ENCODE assay signal across 8 cellular contexts in genomic region chr1:109299087-109299983, GRCh38. TPM values are rescaled to one million over a fixed set of nuclear protein-coding genes. Genes with fewer than 3 reads are reported as not detected.
DNase-seq lines count a peak whose midpoint lies in the region; ATAC-seq lines count a peak whose summit lies in the region.

No MANE protein-coding gene starts in this region.

- DNase-seq in EH (ENCODE audit: low read depth) (peak; percentile 97), amniotic epithelial cell (ENCODE audit: low read depth) (peak; percentile 96), Right ventricle myocardium superior (peak; percentile 82), putamen (ENCODE audit: low spot score) (peak; percentile 97)
- DNase-seq in NK-92 treated with Interleukin-12 subunit alpha and Interleukin-12 subunit beta, amount 100 ng/mL, for 24 hours (lab: John Stamatoyannopoulos, UW), result no peak
- DNase-seq in activated CD8-positive, alpha-beta memory T cell treated with anti-CD3 and anti-CD28 coated beads, Interleukin-2, amount 50 U/mL, for 4 hours, result no peak

- intact Hi-C loops in Right ventricle myocardium superior (cut with DNase I), result no loop called here

- ATAC-seq in Right ventricle myocardium superior (ENCODE audit: poor library complexity), result peak; percentile 66
- no peak for ATAC-seq in GM21619 (IDR thresholded peaks at IDR 0.05; ENCODE audit: unreplicated experiment)
- no peak for ATAC-seq in HG02759 (IDR thresholded peaks at IDR 0.05; ENCODE audit: unreplicated experiment)

RNA-seq across cellular contexts. Expression of gene MYBPHL, which starts 7.5 kb away (rescaled TPM):
- 0.73 TPM for total RNA-seq in Right ventricle myocardium superior

RNA-seq across cellular contexts. Expression of gene PSRC1, which starts 16.4 kb away (rescaled TPM):
- 0.73 TPM for total RNA-seq in Right ventricle myocardium superior

RNA-seq across cellular contexts. Expression of gene CELSR2, which starts 50.0 kb away (rescaled TPM):
- total RNA-seq in Right ventricle myocardium superior, result 6.3 TPM

Comparison
In these comparisons a context has a peak if more than half of its experiments do, and no peak if none do; other contexts are left out.
1. DNase-seq: peak in EH (single experiment), amniotic epithelial cell (single experiment), Right ventricle myocardium superior (single experiment) and putamen (single experiment); none in NK-92 treated with Interleukin-12 subunit alpha and Interleukin-12 subunit beta, amount 100 ng/mL, for 24 hours (single experiment) and activated CD8-positive, alpha-beta memory T cell treated with anti-CD3 and anti-CD28 coated beads, Interleukin-2, amount 50 U/mL, for 4 hours (single experiment).